Comparison of ENCODE assay signal across 8 cellular contexts in genomic region chr12:6914246-6914947, GRCh38. TPM values are rescaled to one million over a fixed set of nuclear protein-coding genes. Genes with fewer than 3 reads are reported as not detected.
DNase-seq lines count a peak whose midpoint lies in the region; ATAC-seq and TF ChIP-seq lines count a peak whose summit lies in the region.

TSS of gene ENO2 (plus strand) at chr12:6914580. CDS start at chr12:6915833, 1,253 bp downstream.

- H3K9ac ChIP-seq in mucosa of rectum (ENCODE audit: low read depth in 1 of 2, low read length in 2 of 2): peak within 1 kb of the TSS; percentile 49 to 57

- ATAC-seq in HG03025 (IDR thresholded peaks at IDR 0.05; ENCODE audit: low FRiP score, unreplicated experiment): peak; percentile 64

- H3K36me3 ChIP-seq in mucosa of rectum (ENCODE audit: control insufficient read depth in 2 of 2, insufficient read depth in 2 of 2, low read length in 2 of 2): peaks cover 0 to 3% of the 10 kb centered on the region in 2 donors

- no peaks in the 10 kb centered on the region for H3K9me3 ChIP-seq in mucosa of rectum (ENCODE audit: control insufficient read depth in 2 of 2, low read length in 2 of 2)

- peaks cover 5 to 20% of the 10 kb centered on the region in 2 donors for H3K27me3 ChIP-seq in mucosa of rectum (ENCODE audit: control insufficient read depth in 2 of 2, insufficient read depth in 2 of 2, low read length in 2 of 2)

- peak within 1 kb of the TSS; percentile 61 to 74 for H3K27ac ChIP-seq in mucosa of rectum (ENCODE audit: low read depth in 2 of 2, low read length in 2 of 2)

- DNase-seq in DMS153 treated with DMSO at 0.1 percent for 48 hours (lab: John Stamatoyannopoulos, UW; ENCODE audit: unreplicated experiment) (peak; percentile 38), DMS153 (lab: John Stamatoyannopoulos, UW) (no peak), NCI-H774 (lab: John Stamatoyannopoulos, UW) (peak; percentile 59), activated T-cell treated with anti-CD3 and anti-CD28 coated beads for 4 hours (peak; percentile 75), epithelial cell of proximal tubule (ENCODE audit: low read depth) (no peak)
- DNase-seq in stimulated activated CD8-positive, alpha-beta memory T cell treated with anti-CD3 and anti-CD28 coated beads, Interleukin-4, amount 100 ng/mL, for 4 hours (ENCODE audit: low read depth in 2 of 2, low spot score in 1 of 2): peak; percentile 61 to 81

- peak within 1 kb of the TSS; percentile 65 for H3K4me3 ChIP-seq in epithelial cell of proximal tubule (ENCODE audit: low read depth, low read length)
- H3K4me3 ChIP-seq in mucosa of rectum (ENCODE audit: low read length in 2 of 2): peak within 1 kb of the TSS; percentile 63 to 73

- TF ChIP-seq CTCF in epithelial cell of proximal tubule (conservative IDR thresholded peaks at IDR 0.05; ENCODE audit: low read depth, low read length): no peak

- H3K4me1 ChIP-seq in mucosa of rectum (ENCODE audit: control insufficient read depth in 2 of 2, insufficient read depth in 2 of 2, low read length in 2 of 2): peaks cover 7 to 8% of the 10 kb centered on the region in 2 donors

RNA-seq across cellular contexts. Expression of gene ENO2, which starts in this region (rescaled TPM):
- total RNA-seq in epithelial cell of proximal tubule: 47.4 and 97.0 TPM in 2 replicates

Comparison
In these comparisons a context has a peak if more than half of its experiments do, and no peak if none do; other contexts are left out.
1. DNase-seq: peak in DMS153 treated with DMSO at 0.1 percent for 48 hours (single experiment), NCI-H774 (single experiment), activated T-cell treated with anti-CD3 and anti-CD28 coated beads for 4 hours (single experiment) and stimulated activated CD8-positive, alpha-beta memory T cell treated with anti-CD3 and anti-CD28 coated beads, Interleukin-4, amount 100 ng/mL, for 4 hours (2 of 2); none in DMS153 (single experiment) and epithelial cell of proximal tubule (single experiment).